23 cellular contexts compared by ENCODE assay signal in the genomic region with DNA sequence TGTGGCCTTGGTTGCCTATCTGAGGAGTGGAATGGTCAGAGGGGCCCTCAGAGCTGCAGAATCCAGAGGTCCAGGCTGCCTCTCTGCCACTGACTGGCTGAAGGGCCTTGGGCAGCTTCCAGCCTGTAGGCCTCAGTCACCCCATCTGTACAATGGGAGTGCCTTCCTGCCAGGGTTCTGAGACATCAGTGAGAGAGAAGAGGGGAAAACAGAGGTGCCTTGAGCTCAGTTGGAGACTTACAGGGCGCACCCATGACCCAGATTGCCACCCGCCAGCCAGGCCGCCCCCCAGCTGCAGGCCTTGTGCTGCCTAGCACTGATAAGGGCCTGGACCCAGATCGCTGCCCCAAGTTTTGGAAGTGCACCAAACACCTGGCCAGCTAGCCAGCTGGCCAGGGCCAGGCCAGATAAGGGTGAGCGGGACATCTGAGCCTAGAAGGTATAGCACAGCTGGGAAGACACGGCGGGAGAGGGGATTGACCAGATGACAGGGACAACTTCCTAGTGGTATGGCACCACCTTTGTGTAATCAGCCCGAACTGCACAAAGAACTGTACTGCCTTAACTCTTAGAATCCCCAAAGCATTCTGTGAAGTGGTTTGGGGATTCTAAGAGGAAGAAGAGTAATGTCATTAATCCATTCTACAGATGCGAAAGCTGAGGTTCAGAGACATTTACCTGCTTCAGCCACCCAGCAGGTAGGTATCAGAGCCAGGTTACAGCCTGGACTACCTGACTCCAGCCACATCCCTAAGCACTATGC. TPM values are rescaled to one million over a fixed set of nuclear protein-coding genes. Genes with fewer than 3 reads are reported as not detected.
A peak's percentile ranks its signal among the peaks of the same experiment; 100 is the strongest.
DNase-seq lines count a peak whose midpoint lies in the region; ATAC-seq and TF ChIP-seq lines count a peak whose summit lies in the region.
"Had no signal": no experiment of that assay in that cellular context is flagged by ENCODE, and none has a peak within 500 bp of the region (broad histone marks: within the 10 kb centered on the region; RNA-seq: fewer than 3 reads in every experiment).

No MANE protein-coding gene starts in this region.

- H3K27ac Mint-ChIP-seq in activated T-cell treated with anti-CD3 and anti-CD28 coated beads, Interleukin-2, amount 50 U/mL, for 24 hours, result no peak overlapping the region
- H3K27ac Mint-ChIP-seq: CD4-positive, alpha-beta T cell; T-cell had no signal

- H3K27me3 ChIP-seq in parathyroid adenoma (ENCODE audit: control insufficient read depth, insufficient read depth, low read length), result no peaks in the 10 kb centered on the region
- H3K27me3 ChIP-seq: transverse colon had no signal

- DNase-seq in NCI-H146 (lab: John Stamatoyannopoulos, UW) (peak; percentile 7), NCI-H146 treated with DMSO at 0.1 percent for 48 hours (lab: John Stamatoyannopoulos, UW; ENCODE audit: unreplicated experiment) (no peak), OCI-M1 (lab: John Stamatoyannopoulos, UW) (peak; percentile 93), cerebellar cortex (ENCODE audit: low spot score) (peak; percentile 46), mesenteric fat pad (ENCODE audit: low spot score) (no peak)
- no peak for DNase-seq in activated T-cell treated with anti-CD3 and anti-CD28 coated beads, Interleukin-2, amount 50 U/mL, for 24 hours
- DNase-seq: activated naive CD4-positive, alpha-beta T cell treated with anti-CD3 and anti-CD28 coated beads, Interleukin-2, amount 50 U/mL, for 16 hours; CD4-positive, alpha-beta T cell; effector CD8-positive, alpha-beta T cell; HCEC 1CT; NCI-H1694; NCI-H510A; T-cell; transverse colon had no signal

- no peaks in the 10 kb centered on the region for H3K79me2 ChIP-seq in parathyroid adenoma

- no peaks in the 10 kb centered on the region for H3K27me3 Mint-ChIP-seq in activated T-cell treated with anti-CD3 and anti-CD28 coated beads, Interleukin-2, amount 50 U/mL, for 24 hours
- H3K27me3 Mint-ChIP-seq: CD4-positive, alpha-beta T cell; T-cell had no signal

- no peak for ATAC-seq in HG03439 (IDR thresholded peaks at IDR 0.05; ENCODE audit: unreplicated experiment)
- ATAC-seq: activated CD4-positive, CD25-positive, alpha-beta regulatory T cell treated with anti-CD3 and anti-CD28 coated beads, Interleukin-2, amount 50 U/mL, for 24 hours; T-cell had no signal

- H3K4me2 ChIP-seq in parathyroid adenoma (ENCODE audit: low read length), result no peak overlapping the region

- no peaks in the 10 kb centered on the region for H3K36me3 ChIP-seq in parathyroid adenoma (ENCODE audit: control insufficient read depth, insufficient read depth, low read length)
- H3K36me3 ChIP-seq: transverse colon had no signal

- H3K4me1 Mint-ChIP-seq in activated T-cell treated with anti-CD3 and anti-CD28 coated beads, Interleukin-2, amount 50 U/mL, for 24 hours (ENCODE audit: low read depth), result no peaks in the 10 kb centered on the region
- H3K4me1 Mint-ChIP-seq: T-cell had no signal

- no peaks in the 10 kb centered on the region for H3K9me3 ChIP-seq in parathyroid adenoma (ENCODE audit: control insufficient read depth, low read length)
- H3K9me3 ChIP-seq: transverse colon had no signal

- no peak overlapping the region for H3K4me3 ChIP-seq in parathyroid adenoma (ENCODE audit: low read depth, low read length)
- H3K4me3 ChIP-seq: transverse colon had no signal

- H3K4me3 Mint-ChIP-seq in activated T-cell treated with anti-CD3 and anti-CD28 coated beads, Interleukin-2, amount 50 U/mL, for 24 hours, result no peak overlapping the region
- H3K4me3 Mint-ChIP-seq: brain; CD4-positive, alpha-beta T cell; T-cell had no signal

- peak; percentile 15 for TF ChIP-seq CTCF in parathyroid adenoma (IDR thresholded peaks at IDR 0.05)

- no peak overlapping the region for H3K9ac ChIP-seq in parathyroid adenoma

- no peak overlapping the region for H2AFZ ChIP-seq in parathyroid adenoma

- H3K4me1 ChIP-seq in parathyroid adenoma, result no peaks in the 10 kb centered on the region
- H3K4me1 ChIP-seq: transverse colon had no signal

- H3K9me3 Mint-ChIP-seq in activated T-cell treated with anti-CD3 and anti-CD28 coated beads, Interleukin-2, amount 50 U/mL, for 24 hours, result no peaks in the 10 kb centered on the region
- H3K9me3 Mint-ChIP-seq: brain; CD4-positive, alpha-beta T cell; T-cell had no signal

- no peak overlapping the region for H3K27ac ChIP-seq in parathyroid adenoma
- H3K27ac ChIP-seq: transverse colon had no signal

- H3K36me3 Mint-ChIP-seq in activated T-cell treated with anti-CD3 and anti-CD28 coated beads, Interleukin-2, amount 50 U/mL, for 24 hours (ENCODE audit: low read depth), result no peaks in the 10 kb centered on the region
- H3K36me3 Mint-ChIP-seq: brain, T-cell had no signal

RNA-seq across cellular contexts. Expression of a gene that starts 1.4 kb away (rescaled TPM):
- total RNA-seq in mesenteric fat pad, result 0.35 TPM
- total RNA-seq: A673; CD4-positive, alpha-beta T cell; Daoy; fibroblast of villous mesenchyme; osteocyte; RPMI7951; T-cell; transverse colon had no signal

RNA-seq across cellular contexts. Expression of a gene that starts 41.8 kb away (rescaled TPM):
- 0.13 TPM for total RNA-seq in mesenteric fat pad
- total RNA-seq: CD4-positive, alpha-beta T cell had no signal

RNA-seq across cellular contexts. Expression of a gene that starts 47.1 kb away (rescaled TPM):
- 41.2 TPM for total RNA-seq in mesenteric fat pad

RNA-seq across cellular contexts. Expression of a gene that starts 58.0 kb away (rescaled TPM):
- 60.0 TPM for total RNA-seq in mesenteric fat pad

Comparison
In these comparisons a context has a peak if more than half of its experiments do, and no peak if none do; other contexts are left out.
1. DNase-seq: peak in NCI-H146 (single experiment), OCI-M1 (single experiment) and cerebellar cortex (single experiment); none in NCI-H146 treated with DMSO at 0.1 percent for 48 hours (single experiment), mesenteric fat pad (single experiment) and activated T-cell treated with anti-CD3 and anti-CD28 coated beads, Interleukin-2, amount 50 U/mL, for 24 hours (single experiment).